ENCODE assay signal across 37 cellular contexts in the genomic region with DNA sequence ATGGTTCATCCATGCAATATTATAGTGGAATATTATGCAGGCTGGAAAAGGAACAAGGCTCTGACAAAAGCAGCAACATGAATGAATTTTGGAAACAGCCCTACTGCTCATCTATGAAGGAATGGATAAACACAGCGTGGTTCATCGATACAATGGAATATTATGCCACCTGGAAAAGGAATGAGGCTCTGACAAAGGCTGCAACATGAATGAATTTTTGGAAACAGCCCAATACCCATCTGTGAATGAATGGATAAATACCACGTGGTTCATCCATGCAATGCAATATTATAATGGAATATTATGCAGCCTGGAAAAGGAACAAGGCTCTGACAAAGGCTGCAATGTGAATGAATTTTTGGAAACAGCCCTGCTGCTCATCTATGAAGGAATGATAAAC.
"Had no signal": no experiment of that assay in that cellular context is flagged by ENCODE, and none has a peak within 500 bp of the region (broad histone marks: within the 10 kb centered on the region; RNA-seq: fewer than 3 reads in every experiment).

No MANE protein-coding gene starts in this region.

- H3K4me3 ChIP-seq: adrenal gland, body of pancreas, breast epithelium had no signal

- H3K36me3 Mint-ChIP-seq: activated naive CD8-positive, alpha-beta T cell treated with anti-CD3 and anti-CD28 coated beads for 36 hours had no signal

- H3K27ac Mint-ChIP-seq: activated CD4-positive, alpha-beta memory T cell treated with anti-CD3 and anti-CD28 coated beads, Interleukin-2, amount 10 ng/mL, durations not matched to agents 7 days and 5 days; activated CD4-positive, alpha-beta T cell treated with anti-CD3 and anti-CD28 coated beads for 36 hours; activated CD4-positive, alpha-beta T cell treated with anti-CD3 and anti-CD28 coated beads, Interleukin-2, amount 10 ng/mL, durations not matched to agents 7 days and 5 days; activated naive CD4-positive, alpha-beta T cell treated with anti-CD3 and anti-CD28 coated beads for 36 hours; activated naive CD4-positive, alpha-beta T cell treated with anti-CD3 and anti-CD28 coated beads, Interleukin-2, amount 50 U/mL, for 72 hours; activated naive CD8-positive, alpha-beta T cell treated with anti-CD3 and anti-CD28 coated beads for 36 hours; activated T-cell treated with anti-CD3 and anti-CD28 coated beads, Interleukin-2, amount 50 U/mL, for 72 hours; activated T-helper 1 cell treated with anti-CD3 and anti-CD28 coated beads, Interleukin-12 subunit alpha, Interleukin-12 subunit beta, Interleukin-2, Interleukin-4 antibody, amounts not matched to agents 30 ng/mL and 10 ng/mL and 1 ng/mL, durations not matched to agents 14 hours and 24 hours and 36 hours; activated T-helper 17 cell treated with anti-CD3 and anti-CD28 coated beads, Interleukin-2, amount 50 U/mL, for 72 hours; T-helper 1 cell treated with Interleukin-12 subunit alpha and Interleukin-12 subunit beta and Interleukin-4 antibody, amounts not matched to agents 30 μg/mL and 1 μg/mL, for 36 hours; T-helper 2 cell treated with Interferon-gamma antibody and Interleukin-4, amounts not matched to agents 5 μg/mL and 100 μg/mL, for 36 hours had no signal

- FAIRE-seq: astrocyte, TTC549 had no signal

- H3K4me1 ChIP-seq: adrenal gland, body of pancreas, breast epithelium had no signal

- H3K4me3 Mint-ChIP-seq: activated CD4-positive, alpha-beta memory T cell treated with anti-CD3 and anti-CD28 coated beads, Interleukin-2, amount 10 ng/mL, durations not matched to agents 7 days and 5 days; activated CD4-positive, alpha-beta T cell treated with anti-CD3 and anti-CD28 coated beads for 36 hours; activated CD4-positive, alpha-beta T cell treated with anti-CD3 and anti-CD28 coated beads, Interleukin-2, amount 10 ng/mL, durations not matched to agents 7 days and 5 days; activated naive CD4-positive, alpha-beta T cell treated with anti-CD3 and anti-CD28 coated beads for 36 hours; activated naive CD8-positive, alpha-beta T cell treated with anti-CD3 and anti-CD28 coated beads for 36 hours; activated T-cell treated with anti-CD3 and anti-CD28 coated beads, Interleukin-2, amount 50 U/mL, for 4 hours; activated T-cell treated with anti-CD3 and anti-CD28 coated beads, Interleukin-2, amount 50 U/mL, for 72 hours; activated T-helper 1 cell treated with anti-CD3 and anti-CD28 coated beads, Interleukin-12 subunit alpha, Interleukin-12 subunit beta, Interleukin-2, Interleukin-4 antibody, amounts not matched to agents 30 ng/mL and 10 ng/mL and 1 ng/mL, durations not matched to agents 14 hours and 24 hours and 36 hours; activated T-helper 17 cell treated with anti-CD3 and anti-CD28 coated beads, Interleukin-2, amount 50 U/mL, for 72 hours; T-helper 1 cell treated with Interleukin-12 subunit alpha and Interleukin-12 subunit beta and Interleukin-4 antibody, amounts not matched to agents 30 μg/mL and 1 μg/mL, for 36 hours; T-helper 2 cell treated with Interferon-gamma antibody and Interleukin-4, amounts not matched to agents 5 μg/mL and 100 μg/mL, for 36 hours had no signal

- H3K27me3 Mint-ChIP-seq: activated CD4-positive, alpha-beta memory T cell treated with anti-CD3 and anti-CD28 coated beads, Interleukin-2, amount 10 ng/mL, durations not matched to agents 7 days and 5 days; activated CD4-positive, alpha-beta T cell treated with anti-CD3 and anti-CD28 coated beads for 36 hours; activated CD4-positive, alpha-beta T cell treated with anti-CD3 and anti-CD28 coated beads, Interleukin-2, amount 10 ng/mL, durations not matched to agents 7 days and 5 days; activated naive CD8-positive, alpha-beta T cell treated with anti-CD3 and anti-CD28 coated beads for 36 hours; activated T-helper 17 cell treated with anti-CD3 and anti-CD28 coated beads, Interleukin-2, amount 50 U/mL, for 72 hours had no signal

- H3K36me3 ChIP-seq: adrenal gland, brain microvascular endothelial cell, breast epithelium had no signal

- ATAC-seq: activated CD4-positive, alpha-beta T cell treated with anti-CD3 and anti-CD28 coated beads for 36 hours; activated CD4-positive, CD25-positive, alpha-beta regulatory T cell treated with anti-CD3 and anti-CD28 coated beads, Interleukin-2, amount 50 U/mL, for 24 hours; activated naive CD4-positive, alpha-beta T cell treated with anti-CD3 and anti-CD28 coated beads, Interleukin-2, amount 50 U/mL, for 72 hours; activated T-cell treated with anti-CD3 and anti-CD28 coated beads, Interleukin-2, amount 50 U/mL, for 4 hours; activated T-cell treated with anti-CD3 and anti-CD28 coated beads, Interleukin-2, amount 50 U/mL, for 72 hours; activated T-helper 17 cell treated with anti-CD3 and anti-CD28 coated beads, Interleukin-2, amount 50 U/mL, for 72 hours; body of pancreas had no signal

- H3K27ac ChIP-seq: adrenal gland, body of pancreas, brain microvascular endothelial cell, breast epithelium, VCaP had no signal

- H3K4me1 Mint-ChIP-seq: activated CD4-positive, alpha-beta memory T cell treated with anti-CD3 and anti-CD28 coated beads, Interleukin-2, amount 10 ng/mL, durations not matched to agents 7 days and 5 days; activated CD4-positive, alpha-beta T cell treated with anti-CD3 and anti-CD28 coated beads for 36 hours; activated CD4-positive, alpha-beta T cell treated with anti-CD3 and anti-CD28 coated beads, Interleukin-2, amount 10 ng/mL, durations not matched to agents 7 days and 5 days; activated naive CD8-positive, alpha-beta T cell treated with anti-CD3 and anti-CD28 coated beads for 36 hours; activated T-helper 17 cell treated with anti-CD3 and anti-CD28 coated beads, Interleukin-2, amount 50 U/mL, for 72 hours had no signal

- DNase-seq: activated CD4-positive, alpha-beta memory T cell treated with anti-CD3 and anti-CD28 coated beads, Interleukin-2, amount 10 ng/mL, durations not matched to agents 7 days and 5 days; activated CD4-positive, alpha-beta T cell treated with anti-CD3 and anti-CD28 coated beads for 1 hour; activated CD4-positive, alpha-beta T cell treated with anti-CD3 and anti-CD28 coated beads for 36 hours; activated CD4-positive, alpha-beta T cell treated with anti-CD3 and anti-CD28 coated beads for 48 hours; activated CD4-positive, alpha-beta T cell treated with anti-CD3 and anti-CD28 coated beads, Interleukin-2, amount 10 ng/mL, durations not matched to agents 7 days and 5 days; activated CD4-positive, alpha-beta T cell treated with anti-CD3 and anti-CD28 coated beads, Interleukin-2, amount 50 U/mL, for 48 hours; activated CD4-positive, CD25-positive, alpha-beta regulatory T cell; activated CD8-positive, alpha-beta memory T cell treated with anti-CD3 and anti-CD28 coated beads, Interleukin-2, amount 50 U/mL, for 4 hours; activated effector memory CD4-positive, alpha-beta T cell treated with anti-CD3 and anti-CD28 coated beads, Interleukin-2, amount 50 U/mL, for 16 hours; activated gamma-delta T cell treated with Interleukin-2 at 50 U/mL for 16 hours; activated naive CD4-positive, alpha-beta T cell; activated naive CD4-positive, alpha-beta T cell treated with anti-CD3 and anti-CD28 coated beads for 36 hours; activated naive CD4-positive, alpha-beta T cell treated with anti-CD3 and anti-CD28 coated beads, Interleukin-2, amount 50 U/mL, for 16 hours; activated naive CD8-positive, alpha-beta T cell treated with anti-CD3 and anti-CD28 coated beads for 36 hours; activated T-cell treated with anti-CD3 and anti-CD28 coated beads for 4 hours; activated T-cell treated with anti-CD3 and anti-CD28 coated beads, Interleukin-2, amount 50 U/mL, for 1 hour; activated T-cell treated with anti-CD3 and anti-CD28 coated beads, Interleukin-2, amount 50 U/mL, for 4 hours; activated T-cell treated with anti-CD3 and anti-CD28 coated beads, Interleukin-2, amount 50 U/mL, for 72 hours; adrenal gland; amniotic stem cell; aorta; body of pancreas; brain microvascular endothelial cell; central memory CD4-positive, alpha-beta T cell; cerebellar nuclear complex; T-helper 2 cell; T-helper 9 cell had no signal

- H3K27me3 ChIP-seq: adrenal gland, body of pancreas, brain microvascular endothelial cell, breast epithelium had no signal
